19 cellular contexts compared by ENCODE assay signal in genomic region chr14:89609701-89610100, GRCh38.
"Had no signal": no experiment of that assay in that cellular context is flagged by ENCODE, and none has a peak within 500 bp of the region (broad histone marks: within the 10 kb centered on the region; RNA-seq: fewer than 3 reads in every experiment).

No MANE protein-coding gene starts in this region.

- H3K27me3 ChIP-seq: colonic mucosa, neural progenitor cell, SJSA1, tibial artery had no signal

- H3K27ac Mint-ChIP-seq: activated B cell treated with CpG ODN at 0.5 μM for 24 hours; activated CD4-positive, alpha-beta memory T cell treated with anti-CD3 and anti-CD28 coated beads, Interleukin-2, amount 10 ng/mL, durations not matched to agents 7 days and 5 days; activated T-helper 1 cell treated with anti-CD3 and anti-CD28 coated beads, Interleukin-12 subunit alpha, Interleukin-12 subunit beta, Interleukin-2, Interleukin-4 antibody, amounts not matched to agents 30 ng/mL and 10 ng/mL and 1 ng/mL, durations not matched to agents 14 hours and 24 hours and 36 hours; neural progenitor cell; stimulated activated naive B cell treated with anti-CD40 and anti-IgM and Interleukin-4, amounts not matched to agents 10 μg/mL and 1 μg/mL and 100 μg/mL, for 72 hours had no signal

- DNase-seq: activated B cell treated with CpG ODN at 0.5 μM for 24 hours; activated CD4-positive, alpha-beta memory T cell treated with anti-CD3 and anti-CD28 coated beads, Interleukin-2, amount 10 ng/mL, durations not matched to agents 7 days and 5 days; activated CD4-positive, alpha-beta T cell treated with anti-CD3 and anti-CD28 coated beads for 48 hours; activated gamma-delta T cell; activated naive CD4-positive, alpha-beta T cell treated with anti-CD3 and anti-CD28 coated beads, Interleukin-2, amount 50 U/mL, for 16 hours; amniotic stem cell; colonic mucosa; kidney; midbrain; stimulated activated CD4-positive, alpha-beta T cell treated with anti-CD3 and anti-CD28 coated beads, Interleukin-2, amount 100 ng/mL, for 48 hours; stimulated activated CD8-positive, alpha-beta memory T cell treated with anti-CD3 and anti-CD28 coated beads, Interleukin-4, amount 100 ng/mL, for 48 hours; stimulated activated naive B cell treated with anti-CD40 and anti-IgM and Interleukin-4, amounts not matched to agents 10 μg/mL and 1 μg/mL and 100 μg/mL, for 72 hours; T-helper 1 cell; tibial artery had no signal

- H3K9me3 ChIP-seq: colonic mucosa, prostate gland, SJSA1 had no signal

- H3K4me1 ChIP-seq: colonic mucosa, prostate gland, SJSA1 had no signal

- H3K4me3 Mint-ChIP-seq: activated B cell treated with CpG ODN at 0.5 μM for 24 hours; activated CD4-positive, alpha-beta memory T cell treated with anti-CD3 and anti-CD28 coated beads, Interleukin-2, amount 10 ng/mL, durations not matched to agents 7 days and 5 days; activated T-helper 1 cell treated with anti-CD3 and anti-CD28 coated beads, Interleukin-12 subunit alpha, Interleukin-12 subunit beta, Interleukin-2, Interleukin-4 antibody, amounts not matched to agents 30 ng/mL and 10 ng/mL and 1 ng/mL, durations not matched to agents 14 hours and 24 hours and 36 hours; neural progenitor cell; stimulated activated naive B cell treated with anti-CD40 and anti-IgM and Interleukin-4, amounts not matched to agents 10 μg/mL and 1 μg/mL and 100 μg/mL, for 72 hours had no signal

- H3K27ac ChIP-seq: colonic mucosa, epithelial cell of prostate, neural progenitor cell, prostate gland, SJSA1, tibial artery had no signal

- H2AFZ ChIP-seq: neural progenitor cell had no signal

- H3K9ac ChIP-seq: neural progenitor cell had no signal

- ATAC-seq: stimulated activated naive B cell treated with anti-CD40 and anti-IgM and Interleukin-4, amounts not matched to agents 10 μg/mL and 1 μg/mL and 100 μg/mL, for 72 hours had no signal

- H3K36me3 Mint-ChIP-seq: neural progenitor cell had no signal

- H3K27me3 Mint-ChIP-seq: activated B cell treated with CpG ODN at 0.5 μM for 24 hours; activated CD4-positive, alpha-beta memory T cell treated with anti-CD3 and anti-CD28 coated beads, Interleukin-2, amount 10 ng/mL, durations not matched to agents 7 days and 5 days; stimulated activated naive B cell treated with anti-CD40 and anti-IgM and Interleukin-4, amounts not matched to agents 10 μg/mL and 1 μg/mL and 100 μg/mL, for 72 hours had no signal

- H3K4me2 ChIP-seq: neural progenitor cell had no signal
